Comparison of ENCODE assay signal across 15 cellular contexts in genomic region chr3:169383770-169384169, GRCh38.
"Had no signal": no experiment of that assay in that cellular context is flagged by ENCODE, and none has a peak within 500 bp of the region (broad histone marks: within the 10 kb centered on the region; RNA-seq: fewer than 3 reads in every experiment).

No MANE protein-coding gene starts in this region.

- H3K36me3 Mint-ChIP-seq: naive thymus-derived CD8-positive, alpha-beta T cell had no signal

- H3K4me1 ChIP-seq: sigmoid colon, suprapubic skin, thyroid gland, uterus had no signal

- H3K27me3 ChIP-seq: neutrophil, sigmoid colon, thyroid gland, upper lobe of left lung, uterus had no signal

- H3K4me1 Mint-ChIP-seq: naive thymus-derived CD8-positive, alpha-beta T cell had no signal

- H3K27me3 Mint-ChIP-seq: effector memory CD8-positive, alpha-beta T cell had no signal

- H3K9me3 ChIP-seq: neutrophil, sigmoid colon, suprapubic skin, thyroid gland, upper lobe of left lung, uterus had no signal

- H3K36me3 ChIP-seq: neutrophil, sigmoid colon, suprapubic skin, thyroid gland, upper lobe of left lung, uterus had no signal

- H3K4me3 Mint-ChIP-seq: effector memory CD8-positive, alpha-beta T cell; naive thymus-derived CD8-positive, alpha-beta T cell had no signal

- H3K27ac Mint-ChIP-seq: effector memory CD8-positive, alpha-beta T cell; naive thymus-derived CD8-positive, alpha-beta T cell had no signal

- ATAC-seq: effector memory CD8-positive, alpha-beta T cell; naive thymus-derived CD8-positive, alpha-beta T cell had no signal

- H3K4me3 ChIP-seq: sigmoid colon, skin epidermis, suprapubic skin, thyroid gland, upper lobe of left lung, uterus had no signal

- DNase-seq: effector memory CD8-positive, alpha-beta T cell; foreskin melanocyte; head of caudate nucleus; hippocampal formation; naive thymus-derived CD8-positive, alpha-beta T cell; sigmoid colon; stimulated activated CD4-positive, alpha-beta T cell treated with anti-CD3 and anti-CD28 coated beads, Interleukin-12 subunit alpha, Interleukin-12 subunit beta, amount 100 ng/mL, for 4 hours; stimulated activated CD4-positive, alpha-beta T cell treated with anti-CD3 and anti-CD28 coated beads, Interleukin-2, amount 100 ng/mL, for 48 hours; stimulated activated naive CD4-positive, alpha-beta T cell treated with Interleukin-2 at 50 U/mL for 16 hours; thyroid gland; upper lobe of left lung; uterus had no signal
